1 cellular context compared by ENCODE assay signal in genomic region chr16:8899709-8900317, GRCh38.
A peak's percentile ranks its signal among the peaks of the same experiment; 100 is the strongest.
TF ChIP-seq lines count a peak whose summit lies in the region.

No MANE protein-coding gene starts in this region.

TF ChIP-seq in HepG2, 621 proteins besides CTCF, POLR2A, EP300 and RAD21:
- no peak for TF ChIP-seq ISL2 (CRISPR knock-in tag; IDR thresholded peaks at IDR 0.05)
- TF ChIP-seq XRCC5 (optimal IDR thresholded peaks at IDR 0.05; ENCODE audit: low read length), result peak; percentile 43
- no peak for TF ChIP-seq ZBTB20 (CRISPR knock-in tag; IDR thresholded peaks at IDR 0.05; ENCODE audit: borderline replicate concordance, low read depth)
- TF ChIP-seq SSRP1 (CRISPR knock-in tag; IDR thresholded peaks at IDR 0.05), result 0 out of 2 replicates have a peak, but pooled peaks have one; percentile 44
- TF ChIP-seq CENPT (CRISPR knock-in tag; IDR thresholded peaks at IDR 0.05; ENCODE audit: low read depth), result no peak
- no peak for TF ChIP-seq ZNF557 (CRISPR knock-in tag; IDR thresholded peaks at IDR 0.05)
- 0 out of 2 replicates have a peak, but pooled peaks have one; percentile 33 for TF ChIP-seq FOXP4 (CRISPR knock-in tag; IDR thresholded peaks at IDR 0.05)
- no peak for TF ChIP-seq ZNF530 (CRISPR knock-in tag; IDR thresholded peaks at IDR 0.05; ENCODE audit: low read depth)
- no peak for TF ChIP-seq SATB2 (CRISPR knock-in tag; IDR thresholded peaks at IDR 0.05)
- no peak for TF ChIP-seq PITX1 (CRISPR knock-in tag; IDR thresholded peaks at IDR 0.05)
- TF ChIP-seq ZNF382 (CRISPR knock-in tag; IDR thresholded peaks at IDR 0.05; ENCODE audit: borderline replicate concordance), result no peak
- no peak for TF ChIP-seq PRDM4 (CRISPR knock-in tag; IDR thresholded peaks at IDR 0.05; ENCODE audit: borderline replicate concordance)
- TF ChIP-seq ATF4 (CRISPR knock-in tag; IDR thresholded peaks at IDR 0.05), result 0 out of 4 replicates have a peak, but pooled peaks of 1 of the 2 experiments have one; percentile 7
- TF ChIP-seq ZNF891 (CRISPR knock-in tag; IDR thresholded peaks at IDR 0.05), result peak; percentile 54; the same call in 1 of the 2 replicates
- no peak for TF ChIP-seq GATAD2A (CRISPR knock-in tag; IDR thresholded peaks at IDR 0.05)
- 0 out of 2 replicates have a peak, but pooled peaks have one; percentile 20 for TF ChIP-seq RXRA (CRISPR knock-in tag; IDR thresholded peaks at IDR 0.05)
- TF ChIP-seq ZFP36 (IDR thresholded peaks at IDR 0.05; ENCODE audit: borderline replicate concordance, low read depth, low read length, partially characterized antibody), result no peak
- TF ChIP-seq GMEB2 (CRISPR knock-in tag; IDR thresholded peaks at IDR 0.05; ENCODE audit: low read depth), result no peak
- TF ChIP-seq RORA (CRISPR knock-in tag; IDR thresholded peaks at IDR 0.05), result no peak
- peak; percentile 58 for TF ChIP-seq HNF4A (CRISPR knock-in tag; IDR thresholded peaks at IDR 0.05)
- TF ChIP-seq ZFP62 (CRISPR knock-in tag; IDR thresholded peaks at IDR 0.05), result no peak
- TF ChIP-seq ZBTB43 (CRISPR knock-in tag; conservative IDR thresholded peaks at IDR 0.05), result no peak
- no peak for TF ChIP-seq SOX13 (IDR thresholded peaks at IDR 0.05)
- no peak for TF ChIP-seq SOX13 (CRISPR knock-in tag; conservative IDR thresholded peaks at IDR 0.05 in 1 of 2, IDR thresholded peaks at IDR 0.05 in 1 of 2)
- peak; percentile 45 for TF ChIP-seq AGO2 (optimal IDR thresholded peaks at IDR 0.05; ENCODE audit: low read depth, low read length)
- TF ChIP-seq MBNL3 (CRISPR knock-in tag; conservative IDR thresholded peaks at IDR 0.05), result no peak
- TF ChIP-seq FOXO1 (CRISPR knock-in tag; IDR thresholded peaks at IDR 0.05), result no peak
- TF ChIP-seq MAFF (IDR thresholded peaks at IDR 0.05; ENCODE audit: low read depth, low read length), result no peak
- TF ChIP-seq ZNF407 (CRISPR knock-in tag; IDR thresholded peaks at IDR 0.05; ENCODE audit: not compliant biosample characterization), result no peak
- TF ChIP-seq RBM22 (optimal IDR thresholded peaks at IDR 0.05; ENCODE audit: low read length), result peak; percentile 92
- peak; percentile 59 for TF ChIP-seq STAG1 (CRISPR knock-in tag; IDR thresholded peaks at IDR 0.05)
- no peak for TF ChIP-seq ZFYVE20 (CRISPR knock-in tag; IDR thresholded peaks at IDR 0.05; ENCODE audit: borderline replicate concordance, low read depth)
- no peak for TF ChIP-seq MXI1 (IDR thresholded peaks at IDR 0.05; ENCODE audit: borderline replicate concordance, low read depth, low read length)
- peak; percentile 25; the same call in 1 of the 2 replicates for TF ChIP-seq NCOR1 (IDR thresholded peaks at IDR 0.05; ENCODE audit: borderline replicate concordance, low read length)
- no peak for TF ChIP-seq NFE2 (CRISPR knock-in tag; IDR thresholded peaks at IDR 0.05)
- no peak for TF ChIP-seq TERF1 (CRISPR knock-in tag; IDR thresholded peaks at IDR 0.05)
- no peak for TF ChIP-seq ZBTB46 (CRISPR knock-in tag; IDR thresholded peaks at IDR 0.05; ENCODE audit: borderline replicate concordance)
- TF ChIP-seq ZNF350 (CRISPR knock-in tag; IDR thresholded peaks at IDR 0.05; ENCODE audit: borderline replicate concordance, low read depth), result no peak
- TF ChIP-seq HNF4G (IDR thresholded peaks at IDR 0.05; ENCODE audit: borderline replicate concordance, low read depth, low read length), result peak; percentile 36; the same call in 1 of the 2 replicates
- TF ChIP-seq HNF4G (CRISPR knock-in tag; IDR thresholded peaks at IDR 0.05; ENCODE audit: borderline replicate concordance, low read depth), result no peak
- TF ChIP-seq MED8 (CRISPR knock-in tag; IDR thresholded peaks at IDR 0.05; ENCODE audit: insufficient replicate concordance), result no peak
- peak; percentile 68; the same call in 1 of the 2 replicates for TF ChIP-seq NRL (CRISPR knock-in tag; IDR thresholded peaks at IDR 0.05; ENCODE audit: borderline replicate concordance)
- no peak for TF ChIP-seq RFX5 (IDR thresholded peaks at IDR 0.05; ENCODE audit: low read depth, low read length)
